Comparison of ENCODE assay signal across 12 cellular contexts in genomic region chr14:21796912-21797311, GRCh38.
DNase-seq lines count a peak whose midpoint lies in the region; ATAC-seq and TF ChIP-seq lines count a peak whose summit lies in the region.
"Had no signal": no experiment of that assay in that cellular context is flagged by ENCODE, and none has a peak within 500 bp of the region (broad histone marks: within the 10 kb centered on the region; RNA-seq: fewer than 3 reads in every experiment).

No MANE protein-coding gene starts in this region.

- H3K27me3 ChIP-seq in CD4-positive, alpha-beta T cell (ENCODE audit: control insufficient read depth, insufficient read depth, low read length), result no peaks in the 10 kb centered on the region
- H3K27me3 ChIP-seq: Peyer's patch had no signal

- H3K9me3 Mint-ChIP-seq in CD4-positive, alpha-beta T cell, result peaks cover 6% of the 10 kb centered on the region

- peak overlapping the region; percentile 74 for H3K27ac Mint-ChIP-seq in CD4-positive, alpha-beta T cell

- H3K27ac ChIP-seq in CD4-positive, alpha-beta T cell (ENCODE audit: low read depth, low read length), result no peak overlapping the region
- H3K27ac ChIP-seq: Peyer's patch had no signal

- intact Hi-C loops in CD4-positive, alpha-beta T cell (cut with DNase I, micrococcal nuclease), result no loop called here

- peak; percentile 48 for ATAC-seq in CD4-positive, alpha-beta T cell (ENCODE audit: poor library complexity)
- ATAC-seq in GM21529 (IDR thresholded peaks at IDR 0.05; ENCODE audit: unreplicated experiment), result no peak
- no peak for ATAC-seq in GM18498 (IDR thresholded peaks at IDR 0.05; ENCODE audit: unreplicated experiment)
- ATAC-seq: right cardiac atrium had no signal

- POLR2A ChIA-PET in CD4-positive, alpha-beta T cell (lab: Charles Lee), result interaction anchor here (0.6 to 1.1 kb wide), 2 partner anchors 28 to 710 kb away, joined by 4 read pairs; no protein-coding TSS in a partner anchor

- no peaks in the 10 kb centered on the region for H3K9me3 ChIP-seq in CD4-positive, alpha-beta T cell (ENCODE audit: control insufficient read depth, low read length)
- H3K9me3 ChIP-seq: Peyer's patch had no signal

- H3K4me3 Mint-ChIP-seq in CD4-positive, alpha-beta T cell, result peak overlapping the region; percentile 80

- peaks cover 6% of the 10 kb centered on the region for H3K4me1 Mint-ChIP-seq in CD4-positive, alpha-beta T cell (ENCODE audit: low read depth)

- CTCF ChIA-PET in CD4-positive, alpha-beta T cell (lab: Charles Lee), result interaction anchor here (0.8 kb wide), 1 partner anchor 28 kb away, joined by 3 read pairs; no protein-coding TSS in a partner anchor

- H3K36me3 Mint-ChIP-seq in CD4-positive, alpha-beta T cell (ENCODE audit: low read depth), result no peaks in the 10 kb centered on the region

- peak in 1 of 10 experiments; percentile 5 for DNase-seq in CD4-positive, alpha-beta T cell
- DNase-seq in T-helper 9 cell (peak; percentile 1), globus pallidus (ENCODE audit: low spot score) (peak; percentile 24), retina (no peak)
- DNase-seq: activated CD8-positive, alpha-beta memory T cell treated with anti-CD3 and anti-CD28 coated beads, Interleukin-2, amount 50 U/mL, for 4 hours; MV-4-11; NCI-H2227 treated with DMSO at 0.1 percent for 48 hours; Peyer's patch; right cardiac atrium had no signal

- H3K27me3 Mint-ChIP-seq in CD4-positive, alpha-beta T cell, result peaks cover 17% of the 10 kb centered on the region

- TF ChIP-seq CTCF in CD4-positive, alpha-beta T cell (IDR thresholded peaks at IDR 0.05), result no peak
- peak; percentile 33; the same call in 1 of the 3 replicates for TF ChIP-seq CTCF in GM12872 (IDR thresholded peaks at IDR 0.05; ENCODE audit: insufficient read depth, low read depth, low read length)
